Comparison of ENCODE assay signal across 8 cellular contexts in genomic region chr12:98644433-98644711, GRCh38. TPM values are rescaled to one million over a fixed set of nuclear protein-coding genes. Genes with fewer than 3 reads are reported as not detected.
A peak's percentile ranks its signal among the peaks of the same experiment; 100 is the strongest.
DNase-seq lines count a peak whose midpoint lies in the region; ATAC-seq and TF ChIP-seq lines count a peak whose summit lies in the region.

No MANE protein-coding gene starts in this region.

- H3K27me3 ChIP-seq in left ventricle myocardium inferior (ENCODE audit: low read depth): no peaks in the 10 kb centered on the region
- no peaks in the 10 kb centered on the region for H3K27me3 ChIP-seq in skeletal muscle satellite cell (ENCODE audit: control insufficient read depth, insufficient read depth, low read length)

- peak overlapping the region; percentile 95 for H3K27ac Mint-ChIP-seq in activated CD4-positive, alpha-beta memory T cell treated with anti-CD3 and anti-CD28 coated beads for 36 hours

- no peak for TF ChIP-seq CTCF in left ventricle myocardium inferior (IDR thresholded peaks at IDR 0.05; ENCODE audit: borderline replicate concordance)

- peaks cover 12% of the 10 kb centered on the region for H3K36me3 ChIP-seq in left ventricle myocardium inferior
- peaks cover 9% of the 10 kb centered on the region for H3K36me3 ChIP-seq in skeletal muscle satellite cell (ENCODE audit: insufficient read depth, low read length)

- CTCF ChIA-PET in activated CD4-positive, alpha-beta memory T cell treated with anti-CD3 and anti-CD28 coated beads for 36 hours (lab: Charles Lee): interaction anchor here (0.8 to 1.6 kb wide), 5 partner anchors 52 to 153 kb away, joined by 3 to 12 read pairs (median 4); no protein-coding TSS in a partner anchor

- intact Hi-C loops in activated CD4-positive, alpha-beta memory T cell treated with anti-CD3 and anti-CD28 coated beads for 36 hours (cut with micrococcal nuclease): loop anchor here (1.0 to 10.0 kb wide), 5 partner anchors 51 to 1620 kb away; partner anchors contain the start of genes DEPDC4, SCYL2, SLC25A3 and TMPO
- intact Hi-C loops in left ventricle myocardium inferior (cut with micrococcal nuclease): no loop called here

- peak; percentile 25 for ATAC-seq in GM19395 (IDR thresholded peaks at IDR 0.05; ENCODE audit: unreplicated experiment)
- ATAC-seq in HG03432 (IDR thresholded peaks at IDR 0.05; ENCODE audit: unreplicated experiment): peak; percentile 24

- H3K9ac ChIP-seq in skeletal muscle satellite cell (ENCODE audit: low read depth, low read length): peak overlapping the region; percentile 94

- H3K27ac ChIP-seq in left ventricle myocardium inferior (replicated peaks): peak overlapping the region; percentile 90

- H3K4me3 ChIP-seq in left ventricle myocardium inferior: peak overlapping the region; percentile 91
- peak overlapping the region; percentile 92 for H3K4me3 ChIP-seq in skeletal muscle satellite cell (ENCODE audit: low read length)

- no peaks in the 10 kb centered on the region for H3K27me3 Mint-ChIP-seq in activated CD4-positive, alpha-beta memory T cell treated with anti-CD3 and anti-CD28 coated beads for 36 hours

- DNase-seq in DMS79 (lab: John Stamatoyannopoulos, UW) (peak; percentile 40), left ventricle myocardium inferior (no peak), Ammon's horn (ENCODE audit: low spot score) (no peak), HT-29 (ENCODE audit: low spot score) (no peak)
- DNase-seq in activated CD4-positive, alpha-beta memory T cell treated with anti-CD3 and anti-CD28 coated beads for 36 hours: no peak

- POLR2A ChIA-PET in activated CD4-positive, alpha-beta memory T cell treated with anti-CD3 and anti-CD28 coated beads for 36 hours (lab: Charles Lee): interaction anchor here (1.0 to 2.2 kb wide), 6 partner anchors 13 to 131 kb away, joined by 3 to 40 read pairs (median 4); partner anchors contain the start of gene SLC25A3

- H3K4me1 ChIP-seq in left ventricle myocardium inferior (peaks cover 47% of the 10 kb centered on the region), skeletal muscle satellite cell (ENCODE audit: control insufficient read depth, insufficient read depth, low read length) (peaks cover 9% of the 10 kb centered on the region)

- H3K4me1 Mint-ChIP-seq in activated CD4-positive, alpha-beta memory T cell treated with anti-CD3 and anti-CD28 coated beads for 36 hours (ENCODE audit: low read depth): peaks cover 28% of the 10 kb centered on the region

- peaks cover 15% of the 10 kb centered on the region for H3K36me3 Mint-ChIP-seq in activated CD4-positive, alpha-beta memory T cell treated with anti-CD3 and anti-CD28 coated beads for 36 hours

- H3K9me3 Mint-ChIP-seq in activated CD4-positive, alpha-beta memory T cell treated with anti-CD3 and anti-CD28 coated beads for 36 hours: no peaks in the 10 kb centered on the region

- H3K9me3 ChIP-seq in left ventricle myocardium inferior (replicated peaks) (no peaks in the 10 kb centered on the region), skeletal muscle satellite cell (replicated peaks; ENCODE audit: low read length) (no peaks in the 10 kb centered on the region)

- peak overlapping the region; percentile 96 for H3K4me3 Mint-ChIP-seq in activated CD4-positive, alpha-beta memory T cell treated with anti-CD3 and anti-CD28 coated beads for 36 hours

- H3K4me2 ChIP-seq in skeletal muscle satellite cell (ENCODE audit: low read length): peak overlapping the region; percentile 83

RNA-seq across cellular contexts. Expression of gene IKBIP, which starts 0.2 kb away (rescaled TPM):
- total RNA-seq in activated CD4-positive, alpha-beta memory T cell treated with anti-CD3 and anti-CD28 coated beads for 36 hours: 10 to 100 TPM; 24.9 to 26.2 TPM
- total RNA-seq in left ventricle myocardium inferior: 4.4 TPM
- total RNA-seq in skeletal muscle satellite cell (2012; rRNA removed): 86.4 and 86.7 TPM in 2 replicates
- 2.5 and 3.5 TPM in 2 replicates for total RNA-seq in HT-29 (2014; rRNA removed; shearing (Covaris generic))

RNA-seq across cellular contexts. Expression of gene APAF1, which starts 0.7 kb away (rescaled TPM):
- 10 to 100 TPM; 19.6 to 20.8 TPM for total RNA-seq in activated CD4-positive, alpha-beta memory T cell treated with anti-CD3 and anti-CD28 coated beads for 36 hours
- total RNA-seq in left ventricle myocardium inferior: 5.0 TPM
- total RNA-seq in skeletal muscle satellite cell (2012; rRNA removed): 18.0 and 18.6 TPM in 2 replicates
- 6.5 and 7.9 TPM in 2 replicates for total RNA-seq in HT-29 (2014; rRNA removed; shearing (Covaris generic))

RNA-seq across cellular contexts. Expression of gene SLC25A3, which starts 50.9 kb away (rescaled TPM):
- 100 to 1,000 TPM; 584 to 620 TPM for total RNA-seq in activated CD4-positive, alpha-beta memory T cell treated with anti-CD3 and anti-CD28 coated beads for 36 hours
- total RNA-seq in left ventricle myocardium inferior: 1,638 TPM
- total RNA-seq in skeletal muscle satellite cell (2012; rRNA removed): 808 and 845 TPM in 2 replicates
- 575 and 586 TPM in 2 replicates for total RNA-seq in HT-29 (2014; rRNA removed; shearing (Covaris generic))
